12 cellular contexts compared by ENCODE assay signal in the genomic region with DNA sequence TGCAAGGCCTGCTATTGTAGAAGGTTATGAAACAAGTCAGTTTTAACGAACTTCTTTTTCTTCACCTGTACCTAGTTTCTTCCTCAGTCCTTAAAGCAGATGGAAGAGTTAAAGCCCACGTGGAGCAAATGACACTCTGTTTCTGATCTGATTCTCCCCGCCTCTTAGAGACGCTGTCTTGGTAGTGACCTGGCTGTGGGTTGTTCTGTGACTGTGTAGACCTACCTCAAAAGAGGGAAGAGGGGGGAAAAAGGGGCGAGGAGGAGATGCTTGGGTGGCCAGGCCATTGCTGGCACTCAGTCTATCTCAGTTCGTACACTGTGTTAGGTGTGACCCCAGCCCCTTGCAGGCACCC. TPM values are rescaled to one million over a fixed set of nuclear protein-coding genes. Genes with fewer than 3 reads are reported as not detected.
DNase-seq lines count a peak whose midpoint lies in the region; ATAC-seq and TF ChIP-seq lines count a peak whose summit lies in the region.
"Had no signal": no experiment of that assay in that cellular context is flagged by ENCODE, and none has a peak within 500 bp of the region (broad histone marks: within the 10 kb centered on the region; RNA-seq: fewer than 3 reads in every experiment).

No MANE protein-coding gene starts in this region.

- H3K36me3 ChIP-seq in WERI-Rb-1 = no peaks in the 10 kb centered on the region
- H3K36me3 ChIP-seq in adrenal gland (replicated peaks in 1 of 2) = no peaks in the 10 kb centered on the region
- H3K36me3 ChIP-seq: left lung had no signal

- ATAC-seq in right cardiac atrium (no peak), HG03196 (IDR thresholded peaks at IDR 0.05; ENCODE audit: unreplicated experiment) (no peak)

- TF ChIP-seq CTCF in GM12875 (IDR thresholded peaks at IDR 0.05; ENCODE audit: borderline replicate concordance, insufficient read depth, low read depth, low read length) (no peak), WERI-Rb-1 (IDR thresholded peaks at IDR 0.05; ENCODE audit: low read depth, low read length) (no peak), adrenal gland (IDR thresholded peaks at IDR 0.05) (no peak)

- intact Hi-C loops in right cardiac atrium (cut with DNase I) = loop anchor here in 1 of 4 donors (10.0 kb wide), 1 partner anchor 49 kb away; no protein-coding TSS in a partner anchor
- intact Hi-C loops in adrenal gland (cut with DNase I) = no loop called here

- H3K27ac ChIP-seq in WERI-Rb-1 (no peak overlapping the region), right cardiac atrium (ENCODE audit: low read length) (no peak overlapping the region), adrenal gland (no peak overlapping the region)
- H3K27ac ChIP-seq: left lung had no signal

- DNase-seq in WERI-Rb-1 (no peak), right cardiac atrium (no peak), skeletal muscle cell (ENCODE audit: low read depth) (no peak), Kasumi-1 (lab: John Stamatoyannopoulos, UW) (no peak), adrenal gland (no peak), GM19240 (ENCODE audit: insufficient read length, low spot score) (no peak)
- DNase-seq: activated CD4-positive, CD25-positive, alpha-beta regulatory T cell; NCI-H82 had no signal

- H3K4me1 ChIP-seq in right cardiac atrium (ENCODE audit: control insufficient read depth, insufficient read depth, low read length) = peaks cover 2% of the 10 kb centered on the region
- peaks cover 0 to 9% of the 10 kb centered on the region in 2 donors for H3K4me1 ChIP-seq in adrenal gland (replicated peaks in 1 of 2)

- H3K4me3 ChIP-seq in GM12875 (ENCODE audit: low read depth, low read length) (peak overlapping the region; percentile 31), WERI-Rb-1 (ENCODE audit: low read depth, low read length) (peak overlapping the region; percentile 35), right cardiac atrium (ENCODE audit: low read length) (peak overlapping the region; percentile 55), skeletal muscle cell (ENCODE audit: low read depth, low read length) (peak overlapping the region; percentile 42), adrenal gland (peak overlapping the region in 1 of 4 donors; percentile 58)

- TF ChIP-seq POLR2A in adrenal gland (IDR thresholded peaks at IDR 0.05) = no peak

- 68% methylated on average over 6 of the region's 6 CpGs for WGBS in right cardiac atrium
- WGBS in adrenal gland, 4 donors = 44 to 57% (median 52%) methylated on average over 6 of the region's 6 CpGs

- no peaks in the 10 kb centered on the region for H3K9me3 ChIP-seq in WERI-Rb-1 (ENCODE audit: severe bottlenecking)
- no peaks in the 10 kb centered on the region for H3K9me3 ChIP-seq in right cardiac atrium (ENCODE audit: control insufficient read depth, low read length)
- no peaks in the 10 kb centered on the region for H3K9me3 ChIP-seq in adrenal gland (replicated peaks in 1 of 3)
- H3K9me3 ChIP-seq: left lung had no signal

- H3K27me3 ChIP-seq in WERI-Rb-1 (ENCODE audit: insufficient read depth, low read depth, severe bottlenecking) (peaks cover 5% of the 10 kb centered on the region), right cardiac atrium (ENCODE audit: control insufficient read depth, insufficient read depth) (no peaks in the 10 kb centered on the region), adrenal gland (peaks cover 4% of the 10 kb centered on the region)

RNA-seq across cellular contexts. Expression of a gene that starts 0.6 kb away (rescaled TPM):
- total RNA-seq in right cardiac atrium (1 to 10 TPM; 1.0 to 1.9 (median 1.5) TPM), adrenal gland (under 1 TPM in 7 of 8 donors, not detected in 1; 0.18 to 0.83 (median 0.36) TPM)
- polyA plus RNA-seq in right cardiac atrium (2.5 TPM), adrenal gland (1 to 10 TPM in 1 of 3 donors, under 1 TPM in 2; 0.26 to 1.8 (median 0.40) TPM)
- total RNA-seq: HT1080 had no signal

RNA-seq across cellular contexts. Expression of a gene that starts 57.8 kb away (rescaled TPM):
- total RNA-seq in right cardiac atrium (under 1 TPM in 2 of 4 donors, not detected in 2; 0.26 to 0.29 TPM), adrenal gland (under 1 TPM in 4 of 8 donors, not detected in 4; 0.28 to 0.49 (median 0.31) TPM)
- polyA plus RNA-seq in right cardiac atrium (not detected), adrenal gland (under 1 TPM; 0.24 to 0.57 (median 0.32) TPM)
